Comparison of ENCODE assay signal across 8 cellular contexts in genomic region chr1:83309035-83309434, GRCh38.
DNase-seq lines count a peak whose midpoint lies in the region; ATAC-seq, FAIRE-seq and TF ChIP-seq lines count a peak whose summit lies in the region.
"Not testable (repeated sequence)": the region's sequence is repeated elsewhere in the genome, so short reads cannot be mapped to it uniquely, and the experiment has no call there.

No MANE protein-coding gene starts in this region.

- not testable (repeated sequence) for H2AFZ ChIP-seq in GM12878 (ENCODE audit: control insufficient read depth, low read depth, low read length)

- WGBS in GM12878 (ENCODE audit: insufficient coverage, insufficient replicate concordance, low lambda C conversion rate, missing lambda C conversion rate): 0% methylated on average over 2 of the region's 2 CpGs

- in situ Hi-C loops in GM12878 (cut with MboI): not testable (repeated sequence)

- not testable (repeated sequence) for BruUV-seq in GM12878 (replicated peaks; lab: Mats Ljungman, UMichigan)

- ATAC-seq in CD4-positive, alpha-beta T cell (ENCODE audit: poor library complexity); foreskin keratinocyte: not testable (repeated sequence)
- ATAC-seq in GM12878: peak; percentile 71

- not testable (repeated sequence) for H3K9me3 Mint-ChIP-seq in CD4-positive, alpha-beta T cell

- not testable (repeated sequence) for H3K4me3 Mint-ChIP-seq in CD4-positive, alpha-beta T cell

- not testable (repeated sequence) for H3K27me3 ChIP-seq in CD4-positive, alpha-beta T cell (ENCODE audit: control insufficient read depth, insufficient read depth, low read length); GM12878 (replicated peaks in 1 of 2; ENCODE audit: control insufficient read depth in 2 of 2, insufficient read depth in 2 of 2, low read length in 1 of 2); foreskin keratinocyte

- TF ChIP-seq CTCF in CD4-positive, alpha-beta T cell (IDR thresholded peaks at IDR 0.05): peak; percentile 34
- 0 out of 2 replicates have a peak, but pooled peaks have one; percentile 13 for TF ChIP-seq CTCF in LNCAP (IDR thresholded peaks at IDR 0.05)
- peak; percentile 13; the same call in 1 of the 2 replicates for TF ChIP-seq CTCF in VCaP (conservative IDR thresholded peaks at IDR 0.05)
- TF ChIP-seq CTCF in GM12878 (IDR thresholded peaks at IDR 0.05 in 2 of 3, conservative IDR thresholded peaks at IDR 0.05 in 1 of 3; ENCODE audit: control insufficient read depth in 2 of 3, extremely low read depth in 1 of 3, insufficient read depth in 1 of 3, low read depth in 3 of 3, low read length in 3 of 3): 0 out of 6 replicates have a peak, but pooled peaks of 2 of the 3 experiments have one; percentile 3 to 17
- TF ChIP-seq CTCF in foreskin keratinocyte (conservative IDR thresholded peaks at IDR 0.05): peak; percentile 7

- H3K79me2 ChIP-seq in GM12878 (ENCODE audit: control insufficient read depth, insufficient read depth, low read length): not testable (repeated sequence)

- not testable (repeated sequence) for H3K27ac Mint-ChIP-seq in CD4-positive, alpha-beta T cell

- TF ChIP-seq EP300 in GM12878 (IDR thresholded peaks at IDR 0.05; ENCODE audit: borderline replicate concordance in 1 of 2, control insufficient read depth in 1 of 2, low read depth in 2 of 2, low read length in 2 of 2): not testable (repeated sequence)

- H3K4me1 Mint-ChIP-seq in CD4-positive, alpha-beta T cell (ENCODE audit: low read depth): not testable (repeated sequence)

- intact Hi-C loops in CD4-positive, alpha-beta T cell (cut with DNase I, micrococcal nuclease): loop anchor here in 1 of 2 experiments (10.0 kb wide), 1 partner anchor 556 kb away; no protein-coding TSS in a partner anchor
- intact Hi-C loops in GM12878 (cut with micrococcal nuclease; ENCODE audit: unreplicated experiment): not testable (repeated sequence)

- not testable (repeated sequence) for H4K20me1 ChIP-seq in GM12878 (ENCODE audit: control insufficient read depth, insufficient read depth)

- not testable (repeated sequence) for H3K4me3 ChIP-seq in GM12878

- H3K27ac ChIP-seq in CD4-positive, alpha-beta T cell (ENCODE audit: low read depth, low read length); VCaP; GM12878 (ENCODE audit: control insufficient read depth, insufficient read depth); foreskin keratinocyte: not testable (repeated sequence)

- H3K36me3 Mint-ChIP-seq in CD4-positive, alpha-beta T cell (ENCODE audit: low read depth): not testable (repeated sequence)

- H3K4me2 ChIP-seq in GM12878 (ENCODE audit: control insufficient read depth, insufficient read depth): not testable (repeated sequence)

- peak; percentile 7 for FAIRE-seq in GM12878 (lab: Jason Lieb, UNC)

- RAD21 ChIA-PET in GM12878 (lab: Charles Lee; ENCODE audit: unreplicated experiment): not testable (repeated sequence)

- SMC1A ChIA-PET in GM12878 (lab: Charles Lee; ENCODE audit: uncharacterized antibody, unreplicated experiment): not testable (repeated sequence)

- not testable (repeated sequence) for H3K9ac ChIP-seq in GM12878 (ENCODE audit: control insufficient read depth, insufficient read depth, low read length)

- not testable (repeated sequence) for TF ChIP-seq POLR2A in GM12878 (IDR thresholded peaks at IDR 0.05; ENCODE audit: low read depth, low read length)

- not testable (repeated sequence) for H3K4me1 ChIP-seq in GM12878 (ENCODE audit: control insufficient read depth, insufficient read depth, low read length); foreskin keratinocyte

- CTCF ChIA-PET in CD4-positive, alpha-beta T cell (lab: Charles Lee): not testable (repeated sequence)
- CTCF ChIA-PET in GM12878 (lab: Yijun Ruan, JAX): interaction anchor here (1.6 kb wide), 1 partner anchor 188 kb away, joined by 3 read pairs; no protein-coding TSS in a partner anchor

- H3K36me3 ChIP-seq in GM12878 (ENCODE audit: control insufficient read depth in 2 of 2, insufficient read depth in 2 of 2, low read length in 1 of 2): not testable (repeated sequence)

- DNase-seq in CD4-positive, alpha-beta T cell; GM12878 (ENCODE audit: low read depth, low spot score); foreskin keratinocyte: not testable (repeated sequence)
- DNase-seq in inferior parietal cortex (ENCODE audit: extremely low spot score): peak; percentile 6
- DNase-seq in medulla oblongata (ENCODE audit: extremely low spot score): peak; percentile 2
- DNase-seq in pons (ENCODE audit: low spot score): peak; percentile 31

- TF ChIP-seq RAD21 in GM12878 (IDR thresholded peaks at IDR 0.05; ENCODE audit: insufficient read depth, low read depth, low read length): peak; percentile 43

- POLR2A ChIA-PET in CD4-positive, alpha-beta T cell (lab: Charles Lee); GM12878 (lab: Charles Lee): not testable (repeated sequence)

- H3K27me3 Mint-ChIP-seq in CD4-positive, alpha-beta T cell: not testable (repeated sequence)

- not testable (repeated sequence) for H3K9me3 ChIP-seq in CD4-positive, alpha-beta T cell (ENCODE audit: control insufficient read depth, low read length); GM12878 (replicated peaks; ENCODE audit: control insufficient read depth, insufficient read depth, low read length)

TF ChIP-seq in GM12878, 131 proteins besides CTCF, POLR2A, EP300 and RAD21:
- peak; percentile 8; the same call in 1 of the 2 replicates for TF ChIP-seq SMC3 (IDR thresholded peaks at IDR 0.05; ENCODE audit: borderline replicate concordance, low read length)
